28 cellular contexts compared by ENCODE assay signal in the genomic region with DNA sequence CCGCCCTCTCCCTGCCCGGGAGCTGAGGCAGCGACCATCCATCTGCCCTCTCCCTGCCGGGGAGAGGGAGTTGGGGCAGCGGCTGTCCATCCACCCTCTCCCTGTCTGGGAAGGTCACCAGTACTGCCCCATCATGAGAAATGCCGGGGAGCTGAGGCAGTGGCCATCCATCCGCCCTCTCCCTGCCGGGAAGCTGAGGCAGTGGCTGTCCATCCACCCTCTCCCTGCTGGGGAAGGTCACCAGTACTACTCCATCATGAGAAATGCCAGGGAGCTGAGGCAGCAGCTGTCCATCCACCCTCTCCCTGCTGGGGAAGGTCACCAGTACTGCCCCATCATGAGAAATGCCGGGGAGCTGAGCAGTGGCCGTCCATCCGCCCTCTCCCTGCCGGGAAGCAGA.
"Had no signal": no experiment of that assay in that cellular context is flagged by ENCODE, and none has a peak within 500 bp of the region (broad histone marks: within the 10 kb centered on the region; RNA-seq: fewer than 3 reads in every experiment).

No MANE protein-coding gene starts in this region.

- H3K4me3 ChIP-seq: adrenal gland, body of pancreas, colonic mucosa, esophagus muscularis mucosa, gastrocnemius medialis had no signal

- H3K9me3 Mint-ChIP-seq: activated naive CD4-positive, alpha-beta T cell treated with anti-CD3 and anti-CD28 coated beads, Interleukin-2, amount 50 U/mL, for 24 hours; activated naive CD8-positive, alpha-beta T cell treated with anti-CD3 and anti-CD28 coated beads for 36 hours; activated naive CD8-positive, alpha-beta T cell treated with anti-CD3 and anti-CD28 coated beads, Interleukin-2, amount 50 U/mL, for 24 hours; activated T-cell treated with anti-CD3 and anti-CD28 coated beads, Interleukin-2, amount 50 U/mL, for 72 hours; effector memory CD8-positive, alpha-beta T cell had no signal

- H3K27ac ChIP-seq: adrenal gland, body of pancreas, colonic mucosa, esophagus muscularis mucosa, foreskin keratinocyte, gastrocnemius medialis, WERI-Rb-1 had no signal

- H3K36me3 ChIP-seq: adrenal gland, colonic mucosa, esophagus muscularis mucosa, gastrocnemius medialis, WERI-Rb-1 had no signal

- H3K9me3 ChIP-seq: adrenal gland, body of pancreas, colonic mucosa, gastrocnemius medialis had no signal

- H3K4me3 Mint-ChIP-seq: activated B cell treated with CpG ODN at 0.5 μM for 24 hours; activated naive CD4-positive, alpha-beta T cell treated with anti-CD3 and anti-CD28 coated beads for 36 hours; activated naive CD4-positive, alpha-beta T cell treated with anti-CD3 and anti-CD28 coated beads, Interleukin-2, amount 50 U/mL, for 24 hours; activated naive CD8-positive, alpha-beta T cell treated with anti-CD3 and anti-CD28 coated beads for 36 hours; activated naive CD8-positive, alpha-beta T cell treated with anti-CD3 and anti-CD28 coated beads, Interleukin-2, amount 50 U/mL, for 24 hours; activated T-cell treated with anti-CD3 and anti-CD28 coated beads, Interleukin-2, amount 50 U/mL, for 24 hours; activated T-cell treated with anti-CD3 and anti-CD28 coated beads, Interleukin-2, amount 50 U/mL, for 72 hours; effector memory CD8-positive, alpha-beta T cell had no signal

- H3K4me1 Mint-ChIP-seq: activated B cell treated with CpG ODN at 0.5 μM for 24 hours; activated naive CD4-positive, alpha-beta T cell treated with anti-CD3 and anti-CD28 coated beads, Interleukin-2, amount 50 U/mL, for 24 hours; activated naive CD8-positive, alpha-beta T cell treated with anti-CD3 and anti-CD28 coated beads for 36 hours; activated naive CD8-positive, alpha-beta T cell treated with anti-CD3 and anti-CD28 coated beads, Interleukin-2, amount 50 U/mL, for 24 hours had no signal

- H3K27me3 Mint-ChIP-seq: activated T-cell treated with anti-CD3 and anti-CD28 coated beads, Interleukin-2, amount 50 U/mL, for 24 hours had no signal

- H3K4me1 ChIP-seq: adrenal gland, body of pancreas, colonic mucosa, esophagus muscularis mucosa, foreskin keratinocyte, gastrocnemius medialis had no signal

- H3K27ac Mint-ChIP-seq: activated B cell treated with CpG ODN at 0.5 μM for 24 hours; activated naive CD4-positive, alpha-beta T cell treated with anti-CD3 and anti-CD28 coated beads for 36 hours; activated naive CD4-positive, alpha-beta T cell treated with anti-CD3 and anti-CD28 coated beads, Interleukin-2, amount 50 U/mL, for 24 hours; activated naive CD8-positive, alpha-beta T cell treated with anti-CD3 and anti-CD28 coated beads for 36 hours; activated naive CD8-positive, alpha-beta T cell treated with anti-CD3 and anti-CD28 coated beads, Interleukin-2, amount 50 U/mL, for 24 hours; activated T-cell treated with anti-CD3 and anti-CD28 coated beads, Interleukin-2, amount 50 U/mL, for 24 hours; activated T-cell treated with anti-CD3 and anti-CD28 coated beads, Interleukin-2, amount 50 U/mL, for 72 hours; effector memory CD8-positive, alpha-beta T cell had no signal

- DNase-seq: activated B cell treated with CpG ODN at 0.5 μM for 24 hours; activated CD4-positive, alpha-beta T cell treated with anti-CD3 and anti-CD28 coated beads for 48 hours; activated CD4-positive, alpha-beta T cell treated with anti-CD3 and anti-CD28 coated beads, Interleukin-2, amount 50 U/mL, for 1 hour; activated CD4-positive, alpha-beta T cell treated with anti-CD3 and anti-CD28 coated beads, Interleukin-2, amount 50 U/mL, for 48 hours; activated CD8-positive, alpha-beta memory T cell treated with anti-CD3 and anti-CD28 coated beads, Interleukin-2, amount 50 U/mL, for 48 hours; activated naive CD4-positive, alpha-beta T cell treated with anti-CD3 and anti-CD28 coated beads for 36 hours; activated naive CD8-positive, alpha-beta T cell treated with anti-CD3 and anti-CD28 coated beads for 36 hours; activated naive CD8-positive, alpha-beta T cell treated with anti-CD3 and anti-CD28 coated beads, Interleukin-2, amount 50 U/mL, for 24 hours; activated T-cell treated with anti-CD3 and anti-CD28 coated beads for 4 hours; activated T-cell treated with anti-CD3 and anti-CD28 coated beads, Interleukin-2, amount 50 U/mL, for 24 hours; activated T-cell treated with anti-CD3 and anti-CD28 coated beads, Interleukin-2, amount 50 U/mL, for 72 hours; amygdala; aorta; body of pancreas; caudate nucleus; cerebellar nuclear complex; colonic mucosa; effector CD4-positive, alpha-beta T cell; effector memory CD8-positive, alpha-beta T cell; erythroblast; foreskin keratinocyte; gastrocnemius medialis; glutamatergic neuron; T1000; WERI-Rb-1 had no signal

- H3K36me3 Mint-ChIP-seq: activated naive CD4-positive, alpha-beta T cell treated with anti-CD3 and anti-CD28 coated beads, Interleukin-2, amount 50 U/mL, for 24 hours; activated naive CD8-positive, alpha-beta T cell treated with anti-CD3 and anti-CD28 coated beads for 36 hours had no signal
